In the genomic region with DNA sequence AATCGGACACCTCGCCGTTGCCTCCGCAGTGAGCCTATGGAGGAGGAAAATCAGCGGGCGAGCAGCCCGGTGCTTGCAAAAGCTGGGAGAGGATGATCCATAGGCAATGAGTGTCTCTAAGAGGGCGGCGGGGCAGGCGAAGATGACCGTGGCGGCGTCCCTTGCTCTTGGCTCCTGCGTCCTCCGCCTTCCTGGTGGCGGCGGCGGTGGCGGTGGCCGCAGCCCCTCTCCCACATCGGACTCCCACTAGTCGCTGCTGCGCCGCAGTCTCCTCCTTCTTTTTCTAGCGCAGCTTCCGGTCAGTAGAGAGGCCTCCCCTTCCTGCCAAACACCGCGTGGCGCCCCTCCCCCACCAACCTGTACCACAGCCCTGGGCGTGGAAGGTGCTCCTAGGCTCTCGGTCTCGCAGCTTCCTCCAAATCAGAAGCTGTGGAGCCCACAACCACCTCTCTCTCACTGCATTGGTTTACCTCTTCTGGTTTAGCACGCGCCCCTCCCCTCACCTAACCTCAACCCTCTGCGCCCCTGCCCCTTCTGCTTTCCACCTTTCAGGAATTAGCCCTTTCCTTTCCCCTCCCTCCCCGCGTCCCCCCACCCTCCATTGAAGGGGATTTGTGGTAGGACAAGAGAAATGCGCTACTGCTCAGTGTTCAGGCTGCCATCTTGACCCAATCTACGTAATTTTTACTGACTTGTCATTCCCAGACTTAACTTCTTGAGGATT, we compare ENCODE assay signal across 1 cellular context.
TF ChIP-seq lines count a peak whose summit lies in the region.

A gene (minus strand): TSS at position 271 of the 724 bp plus-strand sequence. CDS start 594 bp downstream, outside the sequence.

TF ChIP-seq in GM12878, 131 proteins besides CTCF, POLR2A, EP300 and RAD21 (continued from another document and continues in another):
- TF ChIP-seq, protein P1, sequence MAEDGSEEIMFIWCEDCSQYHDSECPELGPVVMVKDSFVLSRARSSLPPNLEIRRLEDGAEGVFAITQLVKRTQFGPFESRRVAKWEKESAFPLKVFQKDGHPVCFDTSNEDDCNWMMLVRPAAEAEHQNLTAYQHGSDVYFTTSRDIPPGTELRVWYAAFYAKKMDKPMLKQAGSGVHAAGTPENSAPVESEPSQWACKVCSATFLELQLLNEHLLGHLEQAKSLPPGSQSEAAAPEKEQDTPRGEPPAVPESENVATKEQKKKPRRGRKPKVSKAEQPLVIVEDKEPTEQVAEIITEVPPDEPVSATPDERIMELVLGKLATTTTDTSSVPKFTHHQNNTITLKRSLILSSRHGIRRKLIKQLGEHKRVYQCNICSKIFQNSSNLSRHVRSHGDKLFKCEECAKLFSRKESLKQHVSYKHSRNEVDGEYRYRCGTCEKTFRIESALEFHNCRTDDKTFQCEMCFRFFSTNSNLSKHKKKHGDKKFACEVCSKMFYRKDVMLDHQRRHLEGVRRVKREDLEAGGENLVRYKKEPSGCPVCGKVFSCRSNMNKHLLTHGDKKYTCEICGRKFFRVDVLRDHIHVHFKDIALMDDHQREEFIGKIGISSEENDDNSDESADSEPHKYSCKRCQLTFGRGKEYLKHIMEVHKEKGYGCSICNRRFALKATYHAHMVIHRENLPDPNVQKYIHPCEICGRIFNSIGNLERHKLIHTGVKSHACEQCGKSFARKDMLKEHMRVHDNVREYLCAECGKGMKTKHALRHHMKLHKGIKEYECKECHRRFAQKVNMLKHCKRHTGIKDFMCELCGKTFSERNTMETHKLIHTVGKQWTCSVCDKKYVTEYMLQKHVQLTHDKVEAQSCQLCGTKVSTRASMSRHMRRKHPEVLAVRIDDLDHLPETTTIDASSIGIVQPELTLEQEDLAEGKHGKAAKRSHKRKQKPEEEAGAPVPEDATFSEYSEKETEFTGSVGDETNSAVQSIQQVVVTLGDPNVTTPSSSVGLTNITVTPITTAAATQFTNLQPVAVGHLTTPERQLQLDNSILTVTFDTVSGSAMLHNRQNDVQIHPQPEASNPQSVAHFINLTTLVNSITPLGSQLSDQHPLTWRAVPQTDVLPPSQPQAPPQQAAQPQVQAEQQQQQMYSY (CRISPR knock-in tag; IDR thresholded peaks at IDR 0.05): no peak
- TF ChIP-seq NRF1 (conservative IDR thresholded peaks at IDR 0.05; ENCODE audit: low read depth, low read length) (no peak), BACH1 (IDR thresholded peaks at IDR 0.05; ENCODE audit: borderline replicate concordance) (no peak), BMI1 (IDR thresholded peaks at IDR 0.05; ENCODE audit: borderline replicate concordance) (no peak), CHD1 (IDR thresholded peaks at IDR 0.05; ENCODE audit: low read depth, low read length) (no peak), ZNF207 (IDR thresholded peaks at IDR 0.05; ENCODE audit: borderline replicate concordance) (no peak), IKZF1 (conservative IDR thresholded peaks at IDR 0.05) (peak; percentile 59), FOXM1 (IDR thresholded peaks at IDR 0.05; ENCODE audit: low read depth, low read length) (no peak), ETV6 (conservative IDR thresholded peaks at IDR 0.05 in 1 of 2, IDR thresholded peaks at IDR 0.05 in 1 of 2; ENCODE audit: borderline replicate concordance in 1 of 2, low read depth in 1 of 2) (no peak), CHD2 (IDR thresholded peaks at IDR 0.05; ENCODE audit: borderline replicate concordance, low read depth, low read length) (peak; percentile 74), MEF2A (IDR thresholded peaks at IDR 0.05; ENCODE audit: insufficient read depth, low read depth, low read length) (no peak), EGR1 (IDR thresholded peaks at IDR 0.05; ENCODE audit: borderline replicate concordance in 1 of 2, low read depth in 2 of 2, low read length in 2 of 2) (no peak), POLR2AphosphoS2 (IDR thresholded peaks at IDR 0.05; ENCODE audit: low read depth, low read length) (peak; percentile 57; the same call in 1 of the 2 replicates), SPI1 (IDR thresholded peaks at IDR 0.05; ENCODE audit: borderline replicate concordance, insufficient read depth, low read depth, low read length) (no peak), SREBF1 (IDR thresholded peaks at IDR 0.05; ENCODE audit: low read length) (no peak), MTA2 (IDR thresholded peaks at IDR 0.05; ENCODE audit: low read depth) (peak; percentile 14; the same call in 1 of the 2 replicates), HCFC1 (IDR thresholded peaks at IDR 0.05; ENCODE audit: low read length) (0 out of 2 replicates have a peak, but pooled peaks have one; percentile 12), ZNF217 (IDR thresholded peaks at IDR 0.05) (no peak), WRNIP1 (IDR thresholded peaks at IDR 0.05; ENCODE audit: borderline replicate concordance, low read depth, low read length) (no peak), STAT3 (IDR thresholded peaks at IDR 0.05; ENCODE audit: low read depth, low read length) (no peak), NR2F1 (conservative IDR thresholded peaks at IDR 0.05) (no peak), MYB (IDR thresholded peaks at IDR 0.05; ENCODE audit: borderline replicate concordance, low read depth, low read length) (no peak), FOXK2 (IDR thresholded peaks at IDR 0.05) (no peak), CREM (IDR thresholded peaks at IDR 0.05; ENCODE audit: low read depth) (peak; percentile 22; the same call in 1 of the 2 replicates), ZNF384 (IDR thresholded peaks at IDR 0.05; ENCODE audit: borderline replicate concordance, low read depth, low read length) (no peak), SMC3 (IDR thresholded peaks at IDR 0.05; ENCODE audit: borderline replicate concordance, low read length) (no peak), NFIC (IDR thresholded peaks at IDR 0.05; ENCODE audit: low read depth, low read length) (no peak), IKZF2 (IDR thresholded peaks at IDR 0.05) (peak; percentile 40 to 43; a peak in 3 of 4 replicates)
- TF ChIP-seq, protein P2, sequence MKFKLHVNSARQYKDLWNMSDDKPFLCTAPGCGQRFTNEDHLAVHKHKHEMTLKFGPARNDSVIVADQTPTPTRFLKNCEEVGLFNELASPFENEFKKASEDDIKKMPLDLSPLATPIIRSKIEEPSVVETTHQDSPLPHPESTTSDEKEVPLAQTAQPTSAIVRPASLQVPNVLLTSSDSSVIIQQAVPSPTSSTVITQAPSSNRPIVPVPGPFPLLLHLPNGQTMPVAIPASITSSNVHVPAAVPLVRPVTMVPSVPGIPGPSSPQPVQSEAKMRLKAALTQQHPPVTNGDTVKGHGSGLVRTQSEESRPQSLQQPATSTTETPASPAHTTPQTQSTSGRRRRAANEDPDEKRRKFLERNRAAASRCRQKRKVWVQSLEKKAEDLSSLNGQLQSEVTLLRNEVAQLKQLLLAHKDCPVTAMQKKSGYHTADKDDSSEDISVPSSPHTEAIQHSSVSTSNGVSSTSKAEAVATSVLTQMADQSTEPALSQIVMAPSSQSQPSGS (IDR thresholded peaks at IDR 0.05; ENCODE audit: low read length): no peak
- TF ChIP-seq, protein P3, sequence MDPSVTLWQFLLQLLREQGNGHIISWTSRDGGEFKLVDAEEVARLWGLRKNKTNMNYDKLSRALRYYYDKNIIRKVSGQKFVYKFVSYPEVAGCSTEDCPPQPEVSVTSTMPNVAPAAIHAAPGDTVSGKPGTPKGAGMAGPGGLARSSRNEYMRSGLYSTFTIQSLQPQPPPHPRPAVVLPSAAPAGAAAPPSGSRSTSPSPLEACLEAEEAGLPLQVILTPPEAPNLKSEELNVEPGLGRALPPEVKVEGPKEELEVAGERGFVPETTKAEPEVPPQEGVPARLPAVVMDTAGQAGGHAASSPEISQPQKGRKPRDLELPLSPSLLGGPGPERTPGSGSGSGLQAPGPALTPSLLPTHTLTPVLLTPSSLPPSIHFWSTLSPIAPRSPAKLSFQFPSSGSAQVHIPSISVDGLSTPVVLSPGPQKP (IDR thresholded peaks at IDR 0.05; ENCODE audit: low read depth, low read length): peak; percentile 70; the same call in 1 of the 2 replicates
- TF ChIP-seq, protein P4, sequence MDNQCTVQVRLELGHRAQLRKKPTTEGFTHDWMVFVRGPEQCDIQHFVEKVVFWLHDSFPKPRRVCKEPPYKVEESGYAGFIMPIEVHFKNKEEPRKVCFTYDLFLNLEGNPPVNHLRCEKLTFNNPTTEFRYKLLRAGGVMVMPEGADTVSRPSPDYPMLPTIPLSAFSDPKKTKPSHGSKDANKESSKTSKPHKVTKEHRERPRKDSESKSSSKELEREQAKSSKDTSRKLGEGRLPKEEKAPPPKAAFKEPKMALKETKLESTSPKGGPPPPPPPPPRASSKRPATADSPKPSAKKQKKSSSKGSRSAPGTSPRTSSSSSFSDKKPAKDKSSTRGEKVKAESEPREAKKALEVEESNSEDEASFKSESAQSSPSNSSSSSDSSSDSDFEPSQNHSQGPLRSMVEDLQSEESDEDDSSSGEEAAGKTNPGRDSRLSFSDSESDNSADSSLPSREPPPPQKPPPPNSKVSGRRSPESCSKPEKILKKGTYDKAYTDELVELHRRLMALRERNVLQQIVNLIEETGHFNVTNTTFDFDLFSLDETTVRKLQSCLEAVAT (IDR thresholded peaks at IDR 0.05): no peak
- TF ChIP-seq, protein P5, sequence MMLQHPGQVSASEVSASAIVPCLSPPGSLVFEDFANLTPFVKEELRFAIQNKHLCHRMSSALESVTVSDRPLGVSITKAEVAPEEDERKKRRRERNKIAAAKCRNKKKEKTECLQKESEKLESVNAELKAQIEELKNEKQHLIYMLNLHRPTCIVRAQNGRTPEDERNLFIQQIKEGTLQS (IDR thresholded peaks at IDR 0.05; ENCODE audit: borderline replicate concordance, extremely low read depth, low read depth, low read length): no peak
- TF ChIP-seq, protein P6, sequence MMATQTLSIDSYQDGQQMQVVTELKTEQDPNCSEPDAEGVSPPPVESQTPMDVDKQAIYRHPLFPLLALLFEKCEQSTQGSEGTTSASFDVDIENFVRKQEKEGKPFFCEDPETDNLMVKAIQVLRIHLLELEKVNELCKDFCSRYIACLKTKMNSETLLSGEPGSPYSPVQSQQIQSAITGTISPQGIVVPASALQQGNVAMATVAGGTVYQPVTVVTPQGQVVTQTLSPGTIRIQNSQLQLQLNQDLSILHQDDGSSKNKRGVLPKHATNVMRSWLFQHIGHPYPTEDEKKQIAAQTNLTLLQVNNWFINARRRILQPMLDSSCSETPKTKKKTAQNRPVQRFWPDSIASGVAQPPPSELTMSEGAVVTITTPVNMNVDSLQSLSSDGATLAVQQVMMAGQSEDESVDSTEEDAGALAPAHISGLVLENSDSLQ (IDR thresholded peaks at IDR 0.05): no peak
- TF ChIP-seq, protein P7, sequence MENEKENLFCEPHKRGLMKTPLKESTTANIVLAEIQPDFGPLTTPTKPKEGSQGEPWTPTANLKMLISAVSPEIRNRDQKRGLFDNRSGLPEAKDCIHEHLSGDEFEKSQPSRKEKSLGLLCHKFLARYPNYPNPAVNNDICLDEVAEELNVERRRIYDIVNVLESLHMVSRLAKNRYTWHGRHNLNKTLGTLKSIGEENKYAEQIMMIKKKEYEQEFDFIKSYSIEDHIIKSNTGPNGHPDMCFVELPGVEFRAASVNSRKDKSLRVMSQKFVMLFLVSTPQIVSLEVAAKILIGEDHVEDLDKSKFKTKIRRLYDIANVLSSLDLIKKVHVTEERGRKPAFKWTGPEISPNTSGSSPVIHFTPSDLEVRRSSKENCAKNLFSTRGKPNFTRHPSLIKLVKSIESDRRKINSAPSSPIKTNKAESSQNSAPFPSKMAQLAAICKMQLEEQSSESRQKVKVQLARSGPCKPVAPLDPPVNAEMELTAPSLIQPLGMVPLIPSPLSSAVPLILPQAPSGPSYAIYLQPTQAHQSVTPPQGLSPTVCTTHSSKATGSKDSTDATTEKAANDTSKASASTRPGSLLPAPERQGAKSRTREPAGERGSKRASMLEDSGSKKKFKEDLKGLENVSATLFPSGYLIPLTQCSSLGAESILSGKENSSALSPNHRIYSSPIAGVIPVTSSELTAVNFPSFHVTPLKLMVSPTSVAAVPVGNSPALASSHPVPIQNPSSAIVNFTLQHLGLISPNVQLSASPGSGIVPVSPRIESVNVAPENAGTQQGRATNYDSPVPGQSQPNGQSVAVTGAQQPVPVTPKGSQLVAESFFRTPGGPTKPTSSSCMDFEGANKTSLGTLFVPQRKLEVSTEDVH (IDR thresholded peaks at IDR 0.05; ENCODE audit: low read depth, partially characterized antibody): no peak
- TF ChIP-seq, protein P8, sequence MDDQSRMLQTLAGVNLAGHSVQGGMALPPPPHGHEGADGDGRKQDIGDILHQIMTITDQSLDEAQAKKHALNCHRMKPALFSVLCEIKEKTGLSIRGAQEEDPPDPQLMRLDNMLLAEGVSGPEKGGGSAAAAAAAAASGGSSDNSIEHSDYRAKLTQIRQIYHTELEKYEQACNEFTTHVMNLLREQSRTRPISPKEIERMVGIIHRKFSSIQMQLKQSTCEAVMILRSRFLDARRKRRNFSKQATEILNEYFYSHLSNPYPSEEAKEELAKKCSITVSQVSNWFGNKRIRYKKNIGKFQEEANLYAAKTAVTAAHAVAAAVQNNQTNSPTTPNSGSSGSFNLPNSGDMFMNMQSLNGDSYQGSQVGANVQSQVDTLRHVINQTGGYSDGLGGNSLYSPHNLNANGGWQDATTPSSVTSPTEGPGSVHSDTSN (IDR thresholded peaks at IDR 0.05; ENCODE audit: insufficient replicate concordance, low read depth, low read length): no peak
- TF ChIP-seq, protein P9, sequence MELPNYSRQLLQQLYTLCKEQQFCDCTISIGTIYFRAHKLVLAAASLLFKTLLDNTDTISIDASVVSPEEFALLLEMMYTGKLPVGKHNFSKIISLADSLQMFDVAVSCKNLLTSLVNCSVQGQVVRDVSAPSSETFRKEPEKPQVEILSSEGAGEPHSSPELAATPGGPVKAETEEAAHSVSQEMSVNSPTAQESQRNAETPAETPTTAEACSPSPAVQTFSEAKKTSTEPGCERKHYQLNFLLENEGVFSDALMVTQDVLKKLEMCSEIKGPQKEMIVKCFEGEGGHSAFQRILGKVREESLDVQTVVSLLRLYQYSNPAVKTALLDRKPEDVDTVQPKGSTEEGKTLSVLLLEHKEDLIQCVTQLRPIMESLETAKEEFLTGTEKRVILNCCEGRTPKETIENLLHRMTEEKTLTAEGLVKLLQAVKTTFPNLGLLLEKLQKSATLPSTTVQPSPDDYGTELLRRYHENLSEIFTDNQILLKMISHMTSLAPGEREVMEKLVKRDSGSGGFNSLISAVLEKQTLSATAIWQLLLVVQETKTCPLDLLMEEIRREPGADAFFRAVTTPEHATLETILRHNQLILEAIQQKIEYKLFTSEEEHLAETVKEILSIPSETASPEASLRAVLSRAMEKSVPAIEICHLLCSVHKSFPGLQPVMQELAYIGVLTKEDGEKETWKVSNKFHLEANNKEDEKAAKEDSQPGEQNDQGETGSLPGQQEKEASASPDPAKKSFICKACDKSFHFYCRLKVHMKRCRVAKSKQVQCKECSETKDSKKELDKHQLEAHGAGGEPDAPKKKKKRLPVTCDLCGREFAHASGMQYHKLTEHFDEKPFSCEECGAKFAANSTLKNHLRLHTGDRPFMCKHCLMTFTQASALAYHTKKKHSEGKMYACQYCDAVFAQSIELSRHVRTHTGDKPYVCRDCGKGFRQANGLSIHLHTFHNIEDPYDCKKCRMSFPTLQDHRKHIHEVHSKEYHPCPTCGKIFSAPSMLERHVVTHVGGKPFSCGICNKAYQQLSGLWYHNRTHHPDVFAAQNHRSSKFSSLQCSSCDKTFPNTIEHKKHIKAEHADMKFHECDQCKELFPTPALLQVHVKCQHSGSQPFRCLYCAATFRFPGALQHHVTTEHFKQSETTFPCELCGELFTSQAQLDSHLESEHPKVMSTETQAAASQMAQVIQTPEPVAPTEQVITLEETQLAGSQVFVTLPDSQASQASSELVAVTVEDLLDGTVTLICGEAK (IDR thresholded peaks at IDR 0.05; ENCODE audit: borderline replicate concordance): peak; percentile 56; the same call in 1 of the 2 replicates
